8 cellular contexts compared by ENCODE assay signal in the genomic region with DNA sequence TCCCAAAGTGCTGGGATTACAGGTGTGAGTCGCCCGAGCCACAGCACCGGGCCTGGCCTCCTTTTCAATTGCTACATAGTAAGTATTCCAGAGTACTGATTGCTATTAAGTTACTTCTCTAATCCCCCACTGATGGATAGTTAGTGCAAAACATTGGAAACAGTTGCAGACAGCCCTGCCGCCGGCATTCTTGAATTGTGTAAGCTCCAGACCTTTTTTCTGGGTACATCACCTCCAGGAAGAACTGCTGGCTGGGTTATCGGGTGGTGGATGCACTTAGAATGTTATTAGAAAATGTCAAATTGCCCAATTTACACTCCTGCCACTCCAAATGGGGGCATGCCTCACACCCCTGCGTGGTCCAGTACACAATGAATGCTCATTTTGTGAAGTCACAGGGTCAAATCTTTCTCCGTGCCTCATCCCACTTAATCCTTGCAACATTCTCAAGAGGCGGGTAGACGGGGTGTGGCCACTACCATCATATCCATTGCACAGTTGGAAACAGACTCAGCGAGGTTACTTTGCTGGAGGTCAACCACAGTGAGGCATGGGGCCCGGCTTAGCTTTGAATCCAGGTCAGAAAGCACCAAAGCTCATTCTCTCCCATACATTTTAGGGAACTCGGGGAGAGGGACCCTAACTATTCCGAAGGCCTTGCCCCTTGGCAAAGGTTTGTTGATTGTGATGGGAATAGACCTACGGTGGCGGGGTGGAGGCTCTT. TPM values are rescaled to one million over a fixed set of nuclear protein-coding genes. Genes with fewer than 3 reads are reported as not detected.
DNase-seq lines count a peak whose midpoint lies in the region; ATAC-seq and TF ChIP-seq lines count a peak whose summit lies in the region.

No MANE protein-coding gene starts in this region.

- peak overlapping the region; percentile 94 for H3K4me2 ChIP-seq in DND-41 (ENCODE audit: insufficient read depth, low read length)

- H3K9ac ChIP-seq in DND-41 (ENCODE audit: low read depth, low read length): peak overlapping the region; percentile 63

- H3K27me3 ChIP-seq in DND-41 (ENCODE audit: insufficient read depth, low read length, poor library complexity) (no peaks in the 10 kb centered on the region), neutrophil (no peaks in the 10 kb centered on the region)

- TF ChIP-seq CTCF in DND-41 (IDR thresholded peaks at IDR 0.05; ENCODE audit: borderline replicate concordance, extremely low read depth, low read length, poor library complexity, severe bottlenecking) (no peak), choroid plexus epithelial cell (conservative IDR thresholded peaks at IDR 0.05; ENCODE audit: low read depth, low read length) (no peak), neutrophil (IDR thresholded peaks at IDR 0.05) (no peak)

- H3K9me3 ChIP-seq in DND-41 (ENCODE audit: insufficient read depth, low read length, severe bottlenecking): no peaks in the 10 kb centered on the region
- no peaks in the 10 kb centered on the region for H3K9me3 ChIP-seq in neutrophil

- H3K27ac ChIP-seq in DND-41 (ENCODE audit: low read length) (peak overlapping the region; percentile 90), neutrophil (peak overlapping the region; percentile 97)

- H3K79me2 ChIP-seq in DND-41 (ENCODE audit: insufficient read depth, low read length): peaks cover 40% of the 10 kb centered on the region

- peaks cover 40% of the 10 kb centered on the region for H3K4me1 ChIP-seq in DND-41 (ENCODE audit: insufficient read depth, low read length)
- H3K4me1 ChIP-seq in neutrophil (ENCODE audit: control insufficient read depth in 1 of 2, insufficient read depth in 1 of 2, low read depth in 1 of 2, low read length in 1 of 2): peaks cover 35 to 42% of the 10 kb centered on the region in 2 experiments

- H3K4me3 ChIP-seq in DND-41 (ENCODE audit: low read depth in 1 of 2, low read length in 2 of 2): peak overlapping the region; percentile 30 to 84; a peak in 3 of 4 replicates
- H3K4me3 ChIP-seq in choroid plexus epithelial cell (ENCODE audit: low read depth, low read length): peak overlapping the region; percentile 46
- H3K4me3 ChIP-seq in neutrophil (ENCODE audit: low read depth in 1 of 2, low read length in 1 of 2): peak overlapping the region; percentile 55 to 63

- H2AFZ ChIP-seq in DND-41 (ENCODE audit: low read depth, low read length): peak overlapping the region; percentile 87

- peaks cover 33% of the 10 kb centered on the region for H4K20me1 ChIP-seq in DND-41 (ENCODE audit: insufficient read depth, low read length)

- H3K36me3 ChIP-seq in DND-41 (ENCODE audit: insufficient read depth, low read length) (peaks cover 16% of the 10 kb centered on the region), neutrophil (no peaks in the 10 kb centered on the region)

- ATAC-seq in DND-41 (ENCODE audit: insufficient read depth, low read depth) (no peak), GM21515 (IDR thresholded peaks at IDR 0.05; ENCODE audit: unreplicated experiment) (no peak), HG02938 (IDR thresholded peaks at IDR 0.05; ENCODE audit: unreplicated experiment) (no peak)

- DNase-seq in DND-41 (no peak), MV-4-11 (lab: John Stamatoyannopoulos, UW) (peak; percentile 77), choroid plexus epithelial cell (ENCODE audit: low read depth) (peak; percentile 74), dedifferentiated amniotic fluid mesenchymal stem cell (ENCODE audit: extremely low spot score) (no peak), dermis blood vessel endothelial cell (no peak)

RNA-seq across cellular contexts. Expression of a gene that starts 1.0 kb away (rescaled TPM):
- total RNA-seq in dermis blood vessel endothelial cell: 13.4 and 20.2 TPM in 2 replicates

RNA-seq across cellular contexts. Expression of a gene that starts 58.6 kb away (rescaled TPM):
- 22.0 and 55.7 TPM in 2 replicates for total RNA-seq in dermis blood vessel endothelial cell

Comparison
In these comparisons a context has a peak if more than half of its experiments do, and no peak if none do; other contexts are left out.
1. DNase-seq: peak in MV-4-11 (single experiment) and choroid plexus epithelial cell (single experiment); none in DND-41 (single experiment), dedifferentiated amniotic fluid mesenchymal stem cell (single experiment) and dermis blood vessel endothelial cell (single experiment).
2. Peak in every context shown above with its lines, with median percentiles within 50 percentile points of each other: H3K4me3 ChIP-seq.